1 cellular context compared by ENCODE assay signal in the genomic region with DNA sequence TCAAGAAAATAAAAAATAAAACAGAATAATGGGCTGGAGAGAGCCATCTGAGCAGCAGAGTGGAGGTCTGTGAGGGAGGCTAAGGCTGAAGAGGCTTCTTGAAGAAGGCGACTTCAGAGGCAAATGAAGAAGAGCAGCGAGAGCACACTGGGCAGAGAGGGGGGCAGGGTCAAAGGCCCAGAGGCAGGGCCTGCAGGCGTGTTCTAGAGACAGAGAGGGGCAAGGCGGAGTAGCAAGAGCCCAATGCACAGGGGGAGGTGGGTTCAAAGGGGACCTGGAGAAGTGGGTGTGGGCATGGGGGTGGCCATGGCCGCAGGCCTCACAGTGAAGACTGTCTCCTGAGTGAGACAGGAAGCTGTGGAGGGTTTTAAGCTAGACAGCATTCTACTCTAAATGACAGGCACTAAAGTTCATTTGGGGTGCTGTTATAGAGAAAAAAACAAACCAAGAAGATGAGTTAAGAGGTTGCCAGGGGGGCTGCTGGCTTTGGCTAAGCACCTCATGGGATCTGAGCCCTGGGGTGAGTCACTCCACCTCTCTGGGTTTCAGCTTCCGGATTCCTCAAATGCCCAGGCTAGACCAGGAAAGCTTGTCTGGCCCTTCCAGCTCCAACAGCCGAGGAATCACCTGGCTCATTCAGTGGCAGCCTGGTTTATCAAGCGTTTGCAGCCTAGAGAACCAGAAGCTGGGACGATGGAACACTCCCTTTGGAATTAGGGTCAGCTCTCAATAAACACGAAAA.
TF ChIP-seq lines count a peak whose summit lies in the region.

No MANE protein-coding gene starts in this region.

TF ChIP-seq in H1, 55 proteins besides CTCF, POLR2A, EP300 and RAD21 (continued from another document):
- TF ChIP-seq, protein P1, sequence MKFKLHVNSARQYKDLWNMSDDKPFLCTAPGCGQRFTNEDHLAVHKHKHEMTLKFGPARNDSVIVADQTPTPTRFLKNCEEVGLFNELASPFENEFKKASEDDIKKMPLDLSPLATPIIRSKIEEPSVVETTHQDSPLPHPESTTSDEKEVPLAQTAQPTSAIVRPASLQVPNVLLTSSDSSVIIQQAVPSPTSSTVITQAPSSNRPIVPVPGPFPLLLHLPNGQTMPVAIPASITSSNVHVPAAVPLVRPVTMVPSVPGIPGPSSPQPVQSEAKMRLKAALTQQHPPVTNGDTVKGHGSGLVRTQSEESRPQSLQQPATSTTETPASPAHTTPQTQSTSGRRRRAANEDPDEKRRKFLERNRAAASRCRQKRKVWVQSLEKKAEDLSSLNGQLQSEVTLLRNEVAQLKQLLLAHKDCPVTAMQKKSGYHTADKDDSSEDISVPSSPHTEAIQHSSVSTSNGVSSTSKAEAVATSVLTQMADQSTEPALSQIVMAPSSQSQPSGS (IDR thresholded peaks at IDR 0.05; ENCODE audit: low read length), result no peak
- TF ChIP-seq GABPA (IDR thresholded peaks at IDR 0.05; ENCODE audit: borderline replicate concordance, insufficient read depth, low read length), result no peak
- TF ChIP-seq FOSL1 (IDR thresholded peaks at IDR 0.05; ENCODE audit: insufficient read depth, low read depth, low read length), result no peak
- no peak for TF ChIP-seq SIX5 (IDR thresholded peaks at IDR 0.05; ENCODE audit: low read depth, low read length)
